Comparison of ENCODE assay signal across 11 cellular contexts in the genomic region with DNA sequence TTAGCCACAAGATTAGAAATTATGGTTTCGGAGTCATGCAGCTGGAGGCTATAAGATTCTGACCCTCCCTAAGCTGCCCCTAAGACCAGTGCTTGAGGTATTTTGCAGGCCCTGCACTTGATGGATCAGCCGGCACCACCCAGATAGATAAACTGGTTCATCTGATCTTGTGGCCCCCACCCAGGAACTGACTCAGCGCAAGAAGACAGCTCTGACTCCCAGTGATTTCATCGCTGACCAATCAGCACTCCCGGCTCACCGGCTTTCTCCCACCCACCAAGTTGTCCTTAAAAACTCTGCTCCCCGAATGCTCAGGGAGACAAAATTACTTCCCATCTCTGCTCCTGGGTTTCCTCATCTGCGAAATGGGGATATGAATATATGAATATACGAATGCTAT. TPM values are rescaled to one million over a fixed set of nuclear protein-coding genes. Genes with fewer than 3 reads are reported as not detected.
"Had no signal": no experiment of that assay in that cellular context is flagged by ENCODE, and none has a peak within 500 bp of the region (broad histone marks: within the 10 kb centered on the region; RNA-seq: fewer than 3 reads in every experiment).

No MANE protein-coding gene starts in this region.

- H3K4me3 ChIP-seq: GM23248, GM23338, HAP-1 had no signal

- H3K4me1 ChIP-seq: HAP-1 had no signal

- H3K27ac Mint-ChIP-seq: GM23338, H9, HFFc6 had no signal

- DNase-seq: GM23248, GOT3, H7, H9, HCEC 1CT, HFFc6 had no signal

- H2AFZ ChIP-seq: GM23248 had no signal

- FAIRE-seq: H54 had no signal

- H3K9me3 ChIP-seq: HAP-1 had no signal

- H3K9ac ChIP-seq: GM23248 had no signal

- H3K9me3 Mint-ChIP-seq: HFFc6 had no signal

- H3K4me3 Mint-ChIP-seq: GM23338, H9, HFFc6 had no signal

- H3K27ac ChIP-seq: GM23248 had no signal

- H3K4me2 ChIP-seq: GM23338 had no signal

- H3K4me1 Mint-ChIP-seq: GM23338, H9 had no signal

- H3K36me3 ChIP-seq: HAP-1 had no signal

- ATAC-seq: GM23338, HCT116 had no signal

RNA-seq across cellular contexts. Expression of a gene that starts 33.4 kb away (rescaled TPM):
- total RNA-seq: GM23248, GM23338, H1, H7, H9, HFFc6 had no signal
- polyA plus RNA-seq: GM23248, GM23338, H1 had no signal
